In genomic region chr1:233112184-233113008, GRCh38 we compare ENCODE assay signal across 1 cellular context.
TF ChIP-seq lines count a peak whose summit lies in the region.

No MANE protein-coding gene starts in this region.

TF ChIP-seq in WTC11, 78 proteins besides CTCF, POLR2A, EP300 and RAD21 (continued from another document):
- no peak for TF ChIP-seq E2F5 (CRISPR knock-in tag; IDR thresholded peaks at IDR 0.05)
- TF ChIP-seq ZNF263 (CRISPR knock-in tag; IDR thresholded peaks at IDR 0.05; ENCODE audit: low read depth) = no peak
- no peak for TF ChIP-seq MXD4 (CRISPR knock-in tag; IDR thresholded peaks at IDR 0.05; ENCODE audit: borderline replicate concordance)
- no peak for TF ChIP-seq SMAD3 (CRISPR knock-in tag; IDR thresholded peaks at IDR 0.05; ENCODE audit: borderline replicate concordance)
- no peak for TF ChIP-seq USF2 (CRISPR knock-in tag; IDR thresholded peaks at IDR 0.05)
- no peak for TF ChIP-seq NR3C1 (CRISPR knock-in tag; conservative IDR thresholded peaks at IDR 0.05; ENCODE audit: low read depth)
- TF ChIP-seq GABPB1 (CRISPR knock-in tag; IDR thresholded peaks at IDR 0.05) = no peak
- TF ChIP-seq NFYB (CRISPR knock-in tag; conservative IDR thresholded peaks at IDR 0.05; ENCODE audit: low read depth) = no peak
- TF ChIP-seq GRHL2 (CRISPR knock-in tag; IDR thresholded peaks at IDR 0.05; ENCODE audit: insufficient replicate concordance, severe bottlenecking) = no peak
